11 cellular contexts compared by ENCODE assay signal in the genomic region with DNA sequence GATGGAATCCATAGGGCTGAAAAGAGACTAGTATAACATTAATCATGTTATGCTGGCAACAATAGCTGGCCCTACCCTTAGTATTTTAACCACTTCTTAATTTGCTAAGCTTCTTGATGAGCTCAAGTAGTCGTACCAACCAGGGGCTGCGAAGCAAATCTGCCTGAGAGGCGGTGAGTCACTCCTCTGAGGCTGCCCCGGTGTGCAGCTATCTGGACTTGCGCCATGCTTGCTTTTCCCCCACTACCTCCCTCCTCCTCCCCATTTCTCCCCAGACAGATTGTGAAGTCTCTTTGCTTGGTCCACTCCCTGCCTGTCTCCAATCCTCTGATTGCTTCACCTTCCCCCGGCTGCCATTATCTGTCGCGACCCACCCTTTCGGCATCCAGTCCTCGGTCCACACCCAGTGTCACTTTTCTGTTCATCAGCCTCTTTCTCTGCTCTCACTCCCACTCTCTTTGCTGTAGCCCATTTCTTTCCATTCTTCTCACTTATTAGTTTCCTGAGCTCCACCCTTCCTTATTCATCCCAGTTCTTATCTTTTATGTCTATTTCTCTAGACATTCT. TPM values are rescaled to one million over a fixed set of nuclear protein-coding genes. Genes with fewer than 3 reads are reported as not detected.
DNase-seq lines count a peak whose midpoint lies in the region; ATAC-seq and TF ChIP-seq lines count a peak whose summit lies in the region.
"Had no signal": no experiment of that assay in that cellular context is flagged by ENCODE, and none has a peak within 500 bp of the region (broad histone marks: within the 10 kb centered on the region; RNA-seq: fewer than 3 reads in every experiment).

No MANE protein-coding gene starts in this region.

- no peak for TF ChIP-seq CTCF in upper lobe of right lung (IDR thresholded peaks at IDR 0.05)

- no peaks in the 10 kb centered on the region for H3K27me3 ChIP-seq in upper lobe of right lung
- H3K27me3 ChIP-seq: neutrophil had no signal

- H3K9me3 ChIP-seq in upper lobe of right lung: no peaks in the 10 kb centered on the region
- H3K9me3 ChIP-seq: neutrophil had no signal

- ATAC-seq in left cardiac atrium: peak; percentile 67 to 96
- ATAC-seq in upper lobe of right lung: peak; percentile 70
- no peak for ATAC-seq in HG03378 (IDR thresholded peaks at IDR 0.05; ENCODE audit: unreplicated experiment)
- no peak for ATAC-seq in GM21515 (IDR thresholded peaks at IDR 0.05; ENCODE audit: unreplicated experiment)

- no peaks in the 10 kb centered on the region for H3K4me1 ChIP-seq in upper lobe of right lung

- no peak overlapping the region for H3K27ac ChIP-seq in upper lobe of right lung
- H3K27ac ChIP-seq: dorsolateral prefrontal cortex, neutrophil had no signal

- intact Hi-C loops in left cardiac atrium (cut with DNase I) (no loop called here), upper lobe of right lung (cut with DNase I) (no loop called here)

- DNase-seq in NOMO-1 treated with dmso at 0.1 percent for 144 hours (lab: John Stamatoyannopoulos, UW; ENCODE audit: unreplicated experiment) (peak; percentile 1), NOMO-1 treated with DMSO at 0.1 percent for 48 hours (lab: John Stamatoyannopoulos, UW; ENCODE audit: unreplicated experiment) (no peak), amniotic epithelial cell (ENCODE audit: low read depth) (peak; percentile 96), left cardiac atrium (peak; percentile 61), upper lobe of right lung (peak; percentile 60), Kasumi-1 (lab: John Stamatoyannopoulos, UW) (no peak)
- DNase-seq: dorsolateral prefrontal cortex, NCI-H146 had no signal

- H3K4me3 ChIP-seq in upper lobe of right lung: no peak overlapping the region
- H3K4me3 ChIP-seq: dorsolateral prefrontal cortex had no signal

- no peaks in the 10 kb centered on the region for H3K36me3 ChIP-seq in upper lobe of right lung
- H3K36me3 ChIP-seq: neutrophil had no signal

RNA-seq across cellular contexts. Expression of a gene that starts 42.7 kb away (rescaled TPM):
- 10 to 100 TPM; 76.6 to 83.6 TPM for total RNA-seq in left cardiac atrium
- total RNA-seq in upper lobe of right lung: 90.0 TPM

Comparison
In these comparisons a context has a peak if more than half of its experiments do, and no peak if none do; other contexts are left out.
1. DNase-seq: peak in NOMO-1 treated with dmso at 0.1 percent for 144 hours (single experiment), amniotic epithelial cell (single experiment), left cardiac atrium (single experiment) and upper lobe of right lung (single experiment); none in NOMO-1 treated with DMSO at 0.1 percent for 48 hours (single experiment) and Kasumi-1 (0 of 2).
2. ATAC-seq: peak in left cardiac atrium (2 of 2) and upper lobe of right lung (single experiment); none in HG03378 (single experiment) and GM21515 (single experiment).